In genomic region chr17:45907720-45908395, GRCh38 we compare ENCODE assay signal across 18 cellular contexts. TPM values are rescaled to one million over a fixed set of nuclear protein-coding genes. Genes with fewer than 3 reads are reported as not detected.
DNase-seq lines count a peak whose midpoint lies in the region; ATAC-seq and TF ChIP-seq lines count a peak whose summit lies in the region.
"Had no signal": no experiment of that assay in that cellular context is flagged by ENCODE, and none has a peak within 500 bp of the region (broad histone marks: within the 10 kb centered on the region; RNA-seq: fewer than 3 reads in every experiment).

No MANE protein-coding gene starts in this region.

- H3K79me1 ChIP-seq in H9 (ENCODE audit: insufficient read depth, low read depth, low read length, poor library complexity, severe bottlenecking): no peaks in the 10 kb centered on the region

- no peak overlapping the region for H3K56ac ChIP-seq in H9 (ENCODE audit: insufficient read length, low read depth, low read length)

- WGBS in H9 (ENCODE audit: extremely low coverage, insufficient read length, low lambda C conversion rate): no CpG with 5 or more reads among the region's 12 CpGs

- H3K4me1 ChIP-seq in H9 (ENCODE audit: insufficient read depth, low read length): no peaks in the 10 kb centered on the region; the same call in 1 of the 2 replicates
- H3K4me1 ChIP-seq: foreskin keratinocyte, left lung, tibial nerve had no signal

- H3K9me3 Mint-ChIP-seq in H9: peaks cover 5 to 7% of the 10 kb centered on the region in 2 experiments

- no peak overlapping the region for H2BK15ac ChIP-seq in H9 (ENCODE audit: low read depth, low read length)

- H3K79me2 ChIP-seq in H9 (ENCODE audit: insufficient read depth, low read length): no peaks in the 10 kb centered on the region

- TF ChIP-seq CTCF in H9 (conservative IDR thresholded peaks at IDR 0.05): no peak

- H3K27me3 Mint-ChIP-seq in H9 (ENCODE audit: low read depth): peaks cover 31% of the 10 kb centered on the region

- no peak overlapping the region for H2BK12ac ChIP-seq in H9 (ENCODE audit: insufficient read length, low read depth, low read length)

- H3K27me3 ChIP-seq in H9 (ENCODE audit: insufficient read depth, low read length): no peaks in the 10 kb centered on the region
- H3K27me3 ChIP-seq: BLaER1 treated with 17β-estradiol and CSF1 and Interleukin-3, amounts not matched to agents 10 nM and 100 nM had no signal

- no peak for ATAC-seq in HG03280 (IDR thresholded peaks at IDR 0.05; ENCODE audit: unreplicated experiment)
- ATAC-seq: foreskin keratinocyte, left lung had no signal

- no peak overlapping the region for H3K23ac ChIP-seq in H9 (ENCODE audit: insufficient read length, low read depth, low read length)

- H3K4me2 ChIP-seq in H9 (ENCODE audit: insufficient read depth, insufficient read length, low read length): no peak overlapping the region
- H3K4me2 ChIP-seq: BLaER1 treated with 17β-estradiol and CSF1 and Interleukin-3, amounts not matched to agents 10 nM and 100 nM had no signal

- H2BK120ac ChIP-seq in H9 (ENCODE audit: low read depth, low read length, poor library complexity, severe bottlenecking): no peak overlapping the region

- H3K14ac ChIP-seq in H9 (ENCODE audit: insufficient read depth, low read length): no peak overlapping the region

- no peak overlapping the region for H3K18ac ChIP-seq in H9 (ENCODE audit: insufficient read length, low read depth, low read length)

- H3K4ac ChIP-seq in H9 (ENCODE audit: low read depth, low read length): no peak overlapping the region

- H3K4me1 Mint-ChIP-seq in H9: peaks cover 8 to 23% of the 10 kb centered on the region in 2 experiments

- H4K91ac ChIP-seq in H9 (ENCODE audit: insufficient read length, low read depth, low read length): no peak overlapping the region

- no peak overlapping the region for H2AFZ ChIP-seq in H9 (ENCODE audit: low read length)

- DNase-seq in NCI-H1105 treated with DMSO at 0.1 percent for 48 hours (lab: John Stamatoyannopoulos, UW) (peak; percentile 35), NCI-H1105 (lab: John Stamatoyannopoulos, UW) (no peak), H9 (peak; percentile 27), NCI-H82 (lab: John Stamatoyannopoulos, UW) (peak; percentile 85), myocyte (ENCODE audit: low read depth) (peak; percentile 58), DMS153 (lab: John Stamatoyannopoulos, UW) (no peak)
- DNase-seq in activated naive CD4-positive, alpha-beta T cell treated with anti-CD3 and anti-CD28 coated beads, Interleukin-2, amount 50 U/mL, for 16 hours: no peak
- DNase-seq: activated CD8-positive, alpha-beta memory T cell treated with anti-CD3 and anti-CD28 coated beads for 24 hours; activated effector memory CD4-positive, alpha-beta T cell treated with Interleukin-2 at 50 U/mL for 16 hours; foreskin keratinocyte; left lung; MG63; T-cell had no signal

- H3K9me3 ChIP-seq in H9 (ENCODE audit: control insufficient read depth, low read depth, low read length): no peaks in the 10 kb centered on the region

- H4K8ac ChIP-seq in H9 (replicated peaks; ENCODE audit: insufficient read length, low read depth, low read length): no peak overlapping the region

- H3K27ac Mint-ChIP-seq in H9: no peak overlapping the region
- H3K27ac Mint-ChIP-seq: T-cell had no signal

- H3K27ac ChIP-seq in H9 (ENCODE audit: insufficient read length, low read depth, low read length): no peak overlapping the region
- H3K27ac ChIP-seq: 22Rv1; BLaER1 treated with 17β-estradiol and CSF1 and Interleukin-3, amounts not matched to agents 10 nM and 100 nM; foreskin keratinocyte; left lung; RWPE1; tibial nerve had no signal

- no peak overlapping the region for H4K5ac ChIP-seq in H9 (ENCODE audit: insufficient read length, low read depth, low read length)

- H3K23me2 ChIP-seq in H9 (ENCODE audit: insufficient read length, low read depth, low read length, poor library complexity, severe bottlenecking): no peaks in the 10 kb centered on the region

- H3K36me3 Mint-ChIP-seq in H9 (ENCODE audit: insufficient read depth in 1 of 3, low read depth in 3 of 3): peaks cover 0 to 4% (median 3%) of the 10 kb centered on the region in 3 experiments; a peak in 3 of 7 replicates

- H3K4me3 Mint-ChIP-seq in H9: no peak overlapping the region

- no peak overlapping the region for H2AK5ac ChIP-seq in H9 (ENCODE audit: insufficient read length, low read length)

- H2BK20ac ChIP-seq in H9 (ENCODE audit: low read depth, low read length, poor library complexity, severe bottlenecking): no peak overlapping the region

- H3T11ph ChIP-seq in H9 (ENCODE audit: low read length): no peak overlapping the region

- no peaks in the 10 kb centered on the region for H4K20me1 ChIP-seq in H9 (ENCODE audit: control insufficient read depth, insufficient read depth, insufficient read length)
- H4K20me1 ChIP-seq: BLaER1 treated with 17β-estradiol and CSF1 and Interleukin-3, amounts not matched to agents 10 nM and 100 nM had no signal

- H3K9ac ChIP-seq in H9 (ENCODE audit: extremely low read depth, insufficient read length, low read length): no peak overlapping the region
- H3K9ac ChIP-seq: BLaER1 treated with 17β-estradiol and CSF1 and Interleukin-3, amounts not matched to agents 10 nM and 100 nM had no signal

- H2BK5ac ChIP-seq in H9 (ENCODE audit: insufficient read length, low read length): no peak overlapping the region

RNA-seq across cellular contexts. Expression of gene MAPT, which starts 13.5 kb away (rescaled TPM):
- total RNA-seq in H9 (2021): 1.3 and 1.6 TPM in 2 replicates
- 0.05 TPM in 2 replicates for total RNA-seq in myocyte
- polyA plus RNA-seq in myocyte (2012): 0.25 TPM

Comparison
In these comparisons a context has a peak if more than half of its experiments do, and no peak if none do; other contexts are left out.
1. DNase-seq: peak in NCI-H1105 treated with DMSO at 0.1 percent for 48 hours (single experiment), H9 (single experiment), NCI-H82 (single experiment) and myocyte (single experiment); none in NCI-H1105 (single experiment), activated naive CD4-positive, alpha-beta T cell treated with anti-CD3 and anti-CD28 coated beads, Interleukin-2, amount 50 U/mL, for 16 hours (single experiment) and DMS153 (single experiment).